2 cellular contexts compared by ENCODE assay signal in genomic region chr11:1300569-1301187, GRCh38.
TF ChIP-seq lines count a peak whose summit lies in the region.

No MANE protein-coding gene starts in this region.

TF ChIP-seq in WTC11, 78 proteins besides CTCF, POLR2A, EP300 and RAD21 (continued from another document):
- no peak for TF ChIP-seq ARID4B (CRISPR knock-in tag; IDR thresholded peaks at IDR 0.05; ENCODE audit: borderline replicate concordance)
- no peak for TF ChIP-seq ZNF416 (CRISPR knock-in tag; IDR thresholded peaks at IDR 0.05)
- no peak for TF ChIP-seq MXD4 (CRISPR knock-in tag; IDR thresholded peaks at IDR 0.05; ENCODE audit: borderline replicate concordance)
- TF ChIP-seq NR2C2 (CRISPR knock-in tag; IDR thresholded peaks at IDR 0.05), result no peak
- no peak for TF ChIP-seq ZNF671 (CRISPR knock-in tag; IDR thresholded peaks at IDR 0.05)
- no peak for TF ChIP-seq NFYB (CRISPR knock-in tag; conservative IDR thresholded peaks at IDR 0.05; ENCODE audit: low read depth)
TF ChIP-seq in WTC11: peak in this region for 0.

TF ChIP-seq in SK-N-SH, 30 proteins besides CTCF, POLR2A, EP300 and RAD21 (continued from another document):
- TF ChIP-seq REST (IDR thresholded peaks at IDR 0.05; ENCODE audit: low read depth, low read length) (no peak), TEAD4 (IDR thresholded peaks at IDR 0.05; ENCODE audit: borderline replicate concordance, insufficient read depth) (no peak), TAF1 (IDR thresholded peaks at IDR 0.05; ENCODE audit: borderline replicate concordance, low read depth, low read length) (no peak), RXRA (IDR thresholded peaks at IDR 0.05; ENCODE audit: borderline replicate concordance, low read depth) (no peak), IRF3 (IDR thresholded peaks at IDR 0.05; ENCODE audit: low read depth, low read length) (no peak)
TF ChIP-seq in SK-N-SH: peak in this region for 0.
